In the genomic region with DNA sequence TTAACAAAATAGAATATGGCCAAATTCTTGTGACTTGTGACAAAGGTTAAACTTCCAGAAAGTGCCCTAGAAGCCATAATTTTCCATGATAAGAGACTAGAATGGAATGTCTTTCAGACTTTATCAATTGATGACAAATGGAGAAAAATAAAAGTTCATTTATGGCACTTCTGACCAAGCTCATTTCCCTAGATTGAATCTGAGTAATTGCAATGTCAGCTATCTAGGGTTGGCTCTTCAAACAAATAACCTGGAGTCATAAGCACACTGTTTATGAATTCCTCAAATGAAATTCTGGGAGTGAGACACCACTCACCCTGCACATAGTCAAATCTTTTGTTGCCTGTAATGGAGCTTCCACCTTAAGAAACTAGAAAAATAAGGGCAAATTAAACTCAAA, we compare ENCODE assay signal across 32 cellular contexts.
"Had no signal": no experiment of that assay in that cellular context is flagged by ENCODE, and none has a peak within 500 bp of the region (broad histone marks: within the 10 kb centered on the region; RNA-seq: fewer than 3 reads in every experiment).

No MANE protein-coding gene starts in this region.

- DNase-seq: activated B cell treated with CpG ODN at 0.5 μM for 24 hours; activated CD4-positive, alpha-beta memory T cell treated with anti-CD3 and anti-CD28 coated beads for 36 hours; activated CD4-positive, alpha-beta T cell treated with anti-CD3 and anti-CD28 coated beads for 4 hours; activated CD4-positive, alpha-beta T cell treated with anti-CD3 and anti-CD28 coated beads, Interleukin-2, amount 10 ng/mL, durations not matched to agents 24 days and 14 days; activated CD4-positive, alpha-beta T cell treated with anti-CD3 and anti-CD28 coated beads, Interleukin-2, amount 50 U/mL, for 1 hour; activated CD4-positive, alpha-beta T cell treated with anti-CD3 and anti-CD28 coated beads, Interleukin-2, amount 50 U/mL, for 4 hours; activated CD4-positive, CD25-positive, alpha-beta regulatory T cell treated with anti-CD3 and anti-CD28 coated beads, Interleukin-2, amount 50 U/mL, for 72 hours; activated CD8-positive, alpha-beta memory T cell treated with anti-CD3 and anti-CD28 coated beads, Interleukin-2, amount 50 U/mL, for 4 hours; activated CD8-positive, alpha-beta T cell treated with anti-CD3 and anti-CD28 coated beads for 36 hours; activated effector memory CD4-positive, alpha-beta T cell treated with anti-CD3 and anti-CD28 coated beads, Interleukin-2, amount 50 U/mL, for 16 hours; activated gamma-delta T cell treated with Interleukin-2 at 50 U/mL for 16 hours; activated naive CD4-positive, alpha-beta T cell; activated naive CD4-positive, alpha-beta T cell treated with anti-CD3 and anti-CD28 coated beads, Interleukin-2, amount 10 ng/mL, durations not matched to agents 7 days and 5 days; activated naive CD8-positive, alpha-beta T cell treated with anti-CD3 and anti-CD28 coated beads, Interleukin-2, amount 10 ng/mL, durations not matched to agents 7 days and 5 days; activated naive CD8-positive, alpha-beta T cell treated with anti-CD3 and anti-CD28 coated beads, Interleukin-2, amount 50 U/mL, for 24 hours; activated T-cell treated with anti-CD3 and anti-CD28 coated beads for 4 hours; activated T-cell treated with anti-CD3 and anti-CD28 coated beads, Interleukin-2, amount 50 U/mL, for 1 hour; activated T-cell treated with anti-CD3 and anti-CD28 coated beads, Interleukin-2, amount 50 U/mL, for 4 hours; activated T-cell treated with anti-CD3 and anti-CD28 coated beads, Interleukin-2, amount 50 U/mL, for 72 hours; amygdala; anterior cingulate cortex; caudate nucleus; cerebellar nuclear complex; T-helper 1 cell; T-helper 2 cell; T-helper 9 cell had no signal

- H3K27ac ChIP-seq: ascending aorta, cardiac muscle cell, VCaP had no signal

- ATAC-seq: activated CD8-positive, alpha-beta T cell treated with anti-CD3 and anti-CD28 coated beads for 36 hours; activated naive CD8-positive, alpha-beta T cell treated with anti-CD3 and anti-CD28 coated beads, Interleukin-2, amount 50 U/mL, for 24 hours; activated T-cell treated with anti-CD3 and anti-CD28 coated beads, Interleukin-2, amount 50 U/mL, for 4 hours; activated T-cell treated with anti-CD3 and anti-CD28 coated beads, Interleukin-2, amount 50 U/mL, for 72 hours; activated T-helper 17 cell treated with anti-CD3 and anti-CD28 coated beads, Interleukin-2, amount 50 U/mL, for 72 hours had no signal

- H3K27me3 ChIP-seq: ascending aorta had no signal

- FAIRE-seq: bronchial epithelial cell, TTC549 had no signal

- H3K36me3 ChIP-seq: ascending aorta, cardiac muscle cell had no signal

- H3K4me3 ChIP-seq: ascending aorta, cardiac muscle cell had no signal

- H3K9me3 ChIP-seq: ascending aorta had no signal
